8 cellular contexts compared by ENCODE assay signal in genomic region chr6:296151-297122, GRCh38. TPM values are rescaled to one million over a fixed set of nuclear protein-coding genes. Genes with fewer than 3 reads are reported as not detected.
DNase-seq lines count a peak whose midpoint lies in the region; ATAC-seq and TF ChIP-seq lines count a peak whose summit lies in the region.

No MANE protein-coding gene starts in this region.

- H3F3A ChIP-seq in PC-9 (ENCODE audit: insufficient read depth, low read depth) = no peaks in the 10 kb centered on the region; the same call in 1 of the 2 replicates

- H3K9me2 ChIP-seq in PC-9 (ENCODE audit: insufficient read depth) = no peaks in the 10 kb centered on the region

- WGBS in esophagus, 2 donors = 42 to 45% methylated on average over 9 of the region's 9 CpGs

- no peaks in the 10 kb centered on the region for H3K27me3 Mint-ChIP-seq in activated T-cell treated with anti-CD3 and anti-CD28 coated beads, Interleukin-2, amount 50 U/mL, for 24 hours

- BruUV-seq in PC-9 (replicated peaks; lab: Mats Ljungman, UMichigan) = no TSS peak

- no peak for DNase-seq in activated T-cell treated with anti-CD3 and anti-CD28 coated beads, Interleukin-2, amount 50 U/mL, for 24 hours
- DNase-seq in activated T-cell treated with anti-CD3 and anti-CD28 coated beads, Interleukin-2, amount 50 U/mL, for 48 hours = no peak
- DNase-seq in SHP77 (lab: John Stamatoyannopoulos, UW) (no peak), H4 (ENCODE audit: low spot score) (no peak), PC-9 (no peak)

- CTCF ChIA-PET in PC-9 (lab: Charles Lee) = no interaction called here

- H3K4me1 ChIP-seq in esophagus (ENCODE audit: control insufficient read depth in 2 of 2, insufficient read depth in 2 of 2, low read length in 1 of 2) = peaks cover 8 to 9% of the 10 kb centered on the region in 2 donors
- no peaks in the 10 kb centered on the region for H3K4me1 ChIP-seq in PC-9 (replicated peaks; ENCODE audit: insufficient read depth)

- POLR2A ChIA-PET in PC-9 (lab: Charles Lee; ENCODE audit: unreplicated experiment) = no interaction called here

- no peak overlapping the region for H3K4me2 ChIP-seq in PC-9

- H3K9me3 ChIP-seq in esophagus (ENCODE audit: control insufficient read depth in 2 of 2, insufficient read depth in 1 of 2, low read depth in 1 of 2, low read length in 1 of 2) (peaks cover 0 to 4% of the 10 kb centered on the region in 2 donors), PC-9 (ENCODE audit: insufficient read depth, low read depth) (no peaks in the 10 kb centered on the region)

- no peaks in the 10 kb centered on the region; the same call in 1 of the 2 replicates for H4K20me1 ChIP-seq in PC-9 (ENCODE audit: insufficient read depth)

- intact Hi-C loops in PC-9 (cut with micrococcal nuclease; ENCODE audit: unreplicated experiment) = no loop called here

- H3K79me2 ChIP-seq in PC-9 (ENCODE audit: low read depth) = no peaks in the 10 kb centered on the region

- H3K27ac Mint-ChIP-seq in activated T-cell treated with anti-CD3 and anti-CD28 coated beads, Interleukin-2, amount 50 U/mL, for 24 hours = peak overlapping the region; percentile 56

- H3K4me3 ChIP-seq in esophagus (ENCODE audit: low read depth in 1 of 2, low read length in 2 of 2) = no peak overlapping the region
- no peak overlapping the region for H3K4me3 ChIP-seq in PC-9

- ATAC-seq in HG03457 (IDR thresholded peaks at IDR 0.05; ENCODE audit: unreplicated experiment) = peak; percentile 26

- peaks cover 3% of the 10 kb centered on the region for H3K9me3 Mint-ChIP-seq in activated T-cell treated with anti-CD3 and anti-CD28 coated beads, Interleukin-2, amount 50 U/mL, for 24 hours

- H2AFZ ChIP-seq in PC-9 = no peak overlapping the region

- H3K27ac ChIP-seq in esophagus (ENCODE audit: low read depth in 2 of 2, low read length in 1 of 2) (peak overlapping the region; percentile 3 to 44), temporal lobe (ENCODE audit: low read depth, low read length) (peak overlapping the region; percentile 89), PC-9 (no peak overlapping the region)

- TF ChIP-seq CTCF in PC-9 (conservative IDR thresholded peaks at IDR 0.05) = no peak

- H3K36me3 Mint-ChIP-seq in activated T-cell treated with anti-CD3 and anti-CD28 coated beads, Interleukin-2, amount 50 U/mL, for 24 hours (ENCODE audit: low read depth) = peaks cover 9% of the 10 kb centered on the region

- H3K36me3 ChIP-seq in esophagus (ENCODE audit: control insufficient read depth in 2 of 2, insufficient read depth in 2 of 2, low read length in 1 of 2) (no peaks in the 10 kb centered on the region), PC-9 (ENCODE audit: low read depth) (no peaks in the 10 kb centered on the region)

- H3K4me1 Mint-ChIP-seq in activated T-cell treated with anti-CD3 and anti-CD28 coated beads, Interleukin-2, amount 50 U/mL, for 24 hours (ENCODE audit: low read depth) = peaks cover 44% of the 10 kb centered on the region

- H3K27me3 ChIP-seq in esophagus (ENCODE audit: control insufficient read depth in 1 of 2, insufficient read depth in 2 of 2, low read length in 2 of 2) (no peaks in the 10 kb centered on the region), PC-9 (ENCODE audit: insufficient read depth, low read depth) (peaks cover 44% of the 10 kb centered on the region)

- peak overlapping the region; percentile 3 for H3K4me3 Mint-ChIP-seq in activated T-cell treated with anti-CD3 and anti-CD28 coated beads, Interleukin-2, amount 50 U/mL, for 24 hours

RNA-seq across cellular contexts. Expression of gene DUSP22, which starts 4.2 kb away (rescaled TPM):
- 10 to 100 TPM; 37.4 to 55.3 TPM for polyA plus RNA-seq in esophagus
- total RNA-seq in temporal lobe (17.5 TPM), PC-9 (2021) (23.7 and 25.5 TPM in 2 replicates)
- 8.9 and 14.1 TPM in 2 replicates for total RNA-seq in H4 (2014; rRNA removed; shearing (Covaris generic))
